In the genomic region with DNA sequence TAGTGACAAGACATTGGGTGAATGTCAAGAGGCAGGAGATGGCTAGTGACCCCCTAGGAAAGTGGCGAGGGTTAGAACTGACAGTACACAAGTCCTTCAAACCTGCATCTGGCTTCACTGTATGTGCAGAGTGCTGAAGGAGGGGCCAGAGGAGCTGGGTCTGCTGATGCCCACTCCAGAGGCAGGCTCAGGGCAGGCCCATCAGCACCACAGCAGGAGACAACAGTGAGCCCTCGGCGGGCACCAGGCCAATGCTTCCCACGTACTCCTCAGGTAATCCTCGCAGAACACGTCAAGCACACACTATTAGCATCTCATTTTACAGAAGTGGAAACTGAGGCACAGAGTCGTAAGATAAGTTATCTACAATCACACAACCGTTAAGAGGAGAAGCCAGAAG, we compare ENCODE assay signal across 25 cellular contexts.
DNase-seq lines count a peak whose midpoint lies in the region; ATAC-seq and TF ChIP-seq lines count a peak whose summit lies in the region.
"Had no signal": no experiment of that assay in that cellular context is flagged by ENCODE, and none has a peak within 500 bp of the region (broad histone marks: within the 10 kb centered on the region; RNA-seq: fewer than 3 reads in every experiment).

No MANE protein-coding gene starts in this region.

- no peak overlapping the region for H3K27ac Mint-ChIP-seq in type B pancreatic cell
- H3K27ac Mint-ChIP-seq: activated naive CD4-positive, alpha-beta T cell treated with anti-CD3 and anti-CD28 coated beads, Interleukin-2, amount 50 U/mL, for 72 hours; activated T-helper 2 cell treated with anti-CD3 and anti-CD28 coated beads, Interferon-gamma antibody, Interleukin-2, Interleukin-4, amounts not matched to agents 10 μg/mL and 5 μg/mL and 100 μg/mL, durations not matched to agents 14 hours and 24 hours and 36 hours; CD4-positive, alpha-beta memory T cell; WTC11 had no signal

- ATAC-seq in left lobe of liver: no peak
- ATAC-seq in HG02642 (IDR thresholded peaks at IDR 0.05; ENCODE audit: poor library complexity, unreplicated experiment): no peak
- no peak for ATAC-seq in HG02885 (IDR thresholded peaks at IDR 0.05; ENCODE audit: poor library complexity, unreplicated experiment)
- ATAC-seq: left colon, PC-3, WTC11 had no signal

- no peak for TF ChIP-seq CTCF in GM13976 (IDR thresholded peaks at IDR 0.05; ENCODE audit: borderline replicate concordance, control extremely low read depth, extremely low read depth, insufficient read depth, missing control alignments)
- TF ChIP-seq CTCF in type B pancreatic cell (conservative IDR thresholded peaks at IDR 0.05): no peak

- H3K27me3 Mint-ChIP-seq in type B pancreatic cell: peaks cover 8% of the 10 kb centered on the region

- no peak overlapping the region for H3K4me3 Mint-ChIP-seq in type B pancreatic cell
- H3K4me3 Mint-ChIP-seq: CD4-positive, alpha-beta memory T cell; WTC11 had no signal

- peaks cover 4% of the 10 kb centered on the region for H3K9me3 Mint-ChIP-seq in type B pancreatic cell

- H3K4me1 Mint-ChIP-seq in type B pancreatic cell (ENCODE audit: unreplicated experiment): peaks cover 10% of the 10 kb centered on the region
- H3K4me1 Mint-ChIP-seq: WTC11 had no signal

- DNase-seq in activated CD8-positive, alpha-beta memory T cell treated with anti-CD3 and anti-CD28 coated beads for 24 hours: peak; percentile 41
- no peak for DNase-seq in activated CD8-positive, alpha-beta memory T cell treated with anti-CD3 and anti-CD28 coated beads, Interleukin-2, amount 50 U/mL, for 4 hours
- peak; percentile 10 for DNase-seq in GM13976 (ENCODE audit: low spot score)
- DNase-seq in left lobe of liver (ENCODE audit: low spot score): peak; percentile 43
- peak; percentile 36 for DNase-seq in type B pancreatic cell (ENCODE audit: extremely low spot score, unreplicated experiment)
- no peak for DNase-seq in NCI-H2081 treated with DMSO at 0.1 percent for 48 hours (lab: John Stamatoyannopoulos, UW)
- DNase-seq: activated T-cell treated with anti-CD3 and anti-CD28 coated beads for 4 hours; AML-193; amygdala; CD4-positive, alpha-beta memory T cell; effector CD8-positive, alpha-beta T cell; KBM-7; left colon; NCI-H1105; NCI-H187 treated with DMSO at 0.1 percent for 48 hours; NCI-H2171 treated with DMSO at 0.1 percent for 48 hours; NCI-H524; PC-3; SK-N-SH; stimulated activated CD4-positive, alpha-beta T cell treated with anti-CD3 and anti-CD28 coated beads, Interleukin-4, amount 100 ng/mL, for 24 hours had no signal

- in situ Hi-C loops in GM13976 (cut with MboI; ENCODE audit: low sequenced_read_pairs, unreplicated experiment): no loop called here

- no peaks in the 10 kb centered on the region for H3K36me3 Mint-ChIP-seq in type B pancreatic cell
- H3K36me3 Mint-ChIP-seq: activated naive CD4-positive, alpha-beta T cell treated with anti-CD3 and anti-CD28 coated beads, Interleukin-2, amount 50 U/mL, for 72 hours; CD4-positive, alpha-beta memory T cell had no signal

Comparison
In these comparisons a context has a peak if more than half of its experiments do, and no peak if none do; other contexts are left out.
1. DNase-seq: peak in activated CD8-positive, alpha-beta memory T cell treated with anti-CD3 and anti-CD28 coated beads for 24 hours (single experiment), GM13976 (single experiment), left lobe of liver (single experiment) and type B pancreatic cell (single experiment); none in activated CD8-positive, alpha-beta memory T cell treated with anti-CD3 and anti-CD28 coated beads, Interleukin-2, amount 50 U/mL, for 4 hours (single experiment) and NCI-H2081 treated with DMSO at 0.1 percent for 48 hours (single experiment).